Comparison of ENCODE assay signal across 9 cellular contexts in the genomic region with DNA sequence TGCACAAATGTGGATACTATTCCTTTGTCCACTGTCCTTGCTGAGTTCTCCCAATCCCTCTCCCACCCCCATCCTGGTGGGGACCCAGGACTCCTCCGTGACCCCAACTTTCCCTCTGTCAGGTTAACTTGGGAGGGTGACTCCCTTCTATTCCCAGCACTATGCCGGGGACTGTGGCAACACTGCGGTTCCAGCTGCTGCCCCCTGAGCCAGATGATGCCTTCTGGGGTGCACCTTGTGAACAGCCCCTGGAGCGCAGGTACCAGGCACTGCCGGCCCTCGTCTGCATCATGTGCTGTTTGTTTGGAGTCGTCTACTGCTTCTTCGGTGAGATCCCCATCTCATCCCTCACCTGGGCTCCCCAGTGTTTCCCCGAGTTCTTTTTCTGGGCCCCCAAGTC. TPM values are rescaled to one million over a fixed set of nuclear protein-coding genes. Genes with fewer than 3 reads are reported as not detected.
DNase-seq lines count a peak whose midpoint lies in the region; ATAC-seq and TF ChIP-seq lines count a peak whose summit lies in the region.
"Had no signal": no experiment of that assay in that cellular context is flagged by ENCODE, and none has a peak within 500 bp of the region (broad histone marks: within the 10 kb centered on the region; RNA-seq: fewer than 3 reads in every experiment).

No MANE protein-coding gene starts in this region.

- peaks cover 20 to 41% (median 39%) of the 10 kb centered on the region in 3 experiments for H3K36me3 Mint-ChIP-seq in H9 (ENCODE audit: insufficient read depth in 1 of 3, low read depth in 3 of 3)

- H3T11ph ChIP-seq in H9 (ENCODE audit: low read length) = no peak overlapping the region

- no peak overlapping the region for H3K56ac ChIP-seq in H9 (ENCODE audit: insufficient read length, low read depth, low read length)

- TF ChIP-seq EP300 in gastroesophageal sphincter (IDR thresholded peaks at IDR 0.05) = no peak

- H3K23me2 ChIP-seq in H9 (ENCODE audit: insufficient read length, low read depth, low read length, poor library complexity, severe bottlenecking) = peaks cover 16% of the 10 kb centered on the region

- no peak overlapping the region for H3K4ac ChIP-seq in H9 (ENCODE audit: low read depth, low read length)

- no peaks in the 10 kb centered on the region for H3K27me3 ChIP-seq in H9 (ENCODE audit: insufficient read depth, low read length)
- no peaks in the 10 kb centered on the region for H3K27me3 ChIP-seq in SU-DHL-6 (ENCODE audit: low read length)
- H3K27me3 ChIP-seq in gastroesophageal sphincter = no peaks in the 10 kb centered on the region
- H3K27me3 ChIP-seq in skeletal muscle tissue (ENCODE audit: control insufficient read depth in 3 of 3, insufficient read depth in 3 of 3, low read length in 3 of 3) = peaks cover 0 to 6% (median 0%) of the 10 kb centered on the region in 3 donors

- no peak overlapping the region for H4K8ac ChIP-seq in H9 (replicated peaks; ENCODE audit: insufficient read length, low read depth, low read length)

- peaks cover 7% of the 10 kb centered on the region for H3F3A ChIP-seq in SU-DHL-6 (ENCODE audit: insufficient read depth)

- H2BK5ac ChIP-seq in H9 (ENCODE audit: insufficient read length, low read length) = no peak overlapping the region

- H3K4me1 ChIP-seq in H9 (ENCODE audit: insufficient read depth, low read length) (peaks cover 5% of the 10 kb centered on the region; the same call in 1 of the 2 replicates), gastroesophageal sphincter (peaks cover 0 to 44% (median 14%) of the 10 kb centered on the region in 3 donors), skeletal muscle tissue (ENCODE audit: control insufficient read depth in 3 of 3, insufficient read depth in 3 of 3, low read length in 3 of 3) (peaks cover 21 to 28% (median 24%) of the 10 kb centered on the region in 3 donors)

- H3K9me3 ChIP-seq in H9 (ENCODE audit: control insufficient read depth, low read depth, low read length) (no peaks in the 10 kb centered on the region), SU-DHL-6 (ENCODE audit: insufficient read depth, low read length) (no peaks in the 10 kb centered on the region), gastroesophageal sphincter (no peaks in the 10 kb centered on the region), skeletal muscle tissue (ENCODE audit: control insufficient read depth in 3 of 3, low read length in 3 of 3) (no peaks in the 10 kb centered on the region)

- H3K9me3 Mint-ChIP-seq in H9 = peaks cover 0 to 4% of the 10 kb centered on the region in 2 experiments; a peak in 1 of 5 replicates

- H2BK12ac ChIP-seq in H9 (ENCODE audit: insufficient read length, low read depth, low read length) = no peak overlapping the region

- H4K20me1 ChIP-seq in H9 (ENCODE audit: control insufficient read depth, insufficient read depth, insufficient read length) (no peaks in the 10 kb centered on the region), SU-DHL-6 (ENCODE audit: low read depth, low read length) (no peaks in the 10 kb centered on the region)

- no peak overlapping the region for H2BK120ac ChIP-seq in H9 (ENCODE audit: low read depth, low read length, poor library complexity, severe bottlenecking)

- H3K9ac ChIP-seq in H9 (ENCODE audit: extremely low read depth, insufficient read length, low read length) (peak overlapping the region; percentile 16), SU-DHL-6 (ENCODE audit: low read length) (no peak overlapping the region), skeletal muscle tissue (ENCODE audit: low read depth in 1 of 3, low read length in 3 of 3) (peak overlapping the region in 2 of 3 donors; percentile 60 to 65)

- no peak overlapping the region for H3K23ac ChIP-seq in H9 (ENCODE audit: insufficient read length, low read depth, low read length)

- H2BK20ac ChIP-seq in H9 (ENCODE audit: low read depth, low read length, poor library complexity, severe bottlenecking) = no peak overlapping the region

- H3K79me1 ChIP-seq in H9 (ENCODE audit: insufficient read depth, low read depth, low read length, poor library complexity, severe bottlenecking) = no peaks in the 10 kb centered on the region

- TF ChIP-seq POLR2A in gastroesophageal sphincter (IDR thresholded peaks at IDR 0.05) = no peak

- no peak overlapping the region for H2AFZ ChIP-seq in H9 (ENCODE audit: low read length)
- H2AFZ ChIP-seq in SU-DHL-6 (ENCODE audit: low read depth, low read length, severe bottlenecking) = no peak overlapping the region

- peak overlapping the region; percentile 48 for H3K4me3 ChIP-seq in SU-DHL-6 (ENCODE audit: insufficient read depth, low read length, poor library complexity, severe bottlenecking)
- peak overlapping the region in 1 of 2 donors; percentile 91 for H3K4me3 ChIP-seq in gastroesophageal sphincter
- H3K4me3 ChIP-seq in skeletal muscle tissue (ENCODE audit: low read length in 3 of 3) = peak overlapping the region; percentile 54 to 75 (median 61)

- peak overlapping the region in 2 of 3 experiments; percentile 34 to 93; a peak in 4 of 7 replicates for H3K27ac Mint-ChIP-seq in H9

- H3K27ac ChIP-seq in H9 (ENCODE audit: insufficient read length, low read depth, low read length) = no peak overlapping the region
- H3K27ac ChIP-seq in SU-DHL-6 (ENCODE audit: low read depth, low read length) = no peak overlapping the region
- H3K27ac ChIP-seq in gastroesophageal sphincter = peak overlapping the region in 3 of 4 donors; percentile 92 to 96 (median 94)
- H3K27ac ChIP-seq in skeletal muscle tissue (ENCODE audit: low read depth, low read length) = no peak overlapping the region

- no CpG with 5 or more reads among the region's 9 CpGs for WGBS in H9 (ENCODE audit: extremely low coverage, insufficient read length, low lambda C conversion rate)
- WGBS in gastroesophageal sphincter (ENCODE audit: low coverage in 1 of 2), 2 donors = 35 to 40% methylated on average over 7 to 9 of the region's 9 CpGs

- H3K4me1 Mint-ChIP-seq in H9 = peaks cover 18% of the 10 kb centered on the region in 2 experiments

- no peak overlapping the region for H2BK15ac ChIP-seq in H9 (ENCODE audit: low read depth, low read length)

- H3K27me3 Mint-ChIP-seq in H9 (ENCODE audit: low read depth) = peaks cover 39% of the 10 kb centered on the region

- H3K79me2 ChIP-seq in H9 (ENCODE audit: insufficient read depth, low read length) (no peaks in the 10 kb centered on the region), SU-DHL-6 (ENCODE audit: insufficient read depth, low read length) (no peaks in the 10 kb centered on the region)

- no peaks in the 10 kb centered on the region for H3K9me2 ChIP-seq in SU-DHL-6 (replicated peaks; ENCODE audit: insufficient read depth, low read length)

- H4K5ac ChIP-seq in H9 (ENCODE audit: insufficient read length, low read depth, low read length) = no peak overlapping the region

- peak overlapping the region; percentile 87 to 92 for H3K4me3 Mint-ChIP-seq in H9

- no peak overlapping the region for H4K91ac ChIP-seq in H9 (ENCODE audit: insufficient read length, low read depth, low read length)

- TF ChIP-seq CTCF in H9 (conservative IDR thresholded peaks at IDR 0.05) (no peak), SU-DHL-6 (IDR thresholded peaks at IDR 0.05; ENCODE audit: insufficient read depth, low read length, poor library complexity, severe bottlenecking) (no peak), gastroesophageal sphincter (IDR thresholded peaks at IDR 0.05) (no peak)

- H3K36me3 ChIP-seq in SU-DHL-6 (ENCODE audit: low read length) (no peaks in the 10 kb centered on the region), gastroesophageal sphincter (peaks cover 0 to 40% of the 10 kb centered on the region in 2 donors), skeletal muscle tissue (ENCODE audit: control insufficient read depth in 3 of 3, insufficient read depth in 3 of 3, low read length in 3 of 3) (peaks cover 11 to 15% (median 14%) of the 10 kb centered on the region in 3 donors)

- H3K18ac ChIP-seq in H9 (ENCODE audit: insufficient read length, low read depth, low read length) = no peak overlapping the region

- no peak overlapping the region for H2AK5ac ChIP-seq in H9 (ENCODE audit: insufficient read length, low read length)

- no peak overlapping the region for H3K14ac ChIP-seq in H9 (ENCODE audit: insufficient read depth, low read length)

- ATAC-seq in gastroesophageal sphincter = no peak
- no peak for ATAC-seq in HG02610 (IDR thresholded peaks at IDR 0.05; ENCODE audit: unreplicated experiment)
- no peak for ATAC-seq in esophagus mucosa
- no peak for ATAC-seq in HG02678 (IDR thresholded peaks at IDR 0.05; ENCODE audit: unreplicated experiment)

- no peak for DNase-seq in H9
- no peak for DNase-seq in SW 1271 (lab: John Stamatoyannopoulos, UW)

- H3K4me2 ChIP-seq in H9 (ENCODE audit: insufficient read depth, insufficient read length, low read length) (peak overlapping the region; percentile 70), SU-DHL-6 (ENCODE audit: low read depth, low read length, poor library complexity, severe bottlenecking) (peak overlapping the region; percentile 63)

RNA-seq across cellular contexts. Expression of a gene that starts 0.7 kb away (rescaled TPM):
- total RNA-seq in H9 (2021) (7.7 and 8.8 TPM in 2 replicates), gastroesophageal sphincter (1 to 10 TPM; 1.6 to 9.5 (median 4.1) TPM), skeletal muscle tissue (2.1 TPM), esophagus mucosa (1.2 TPM)

RNA-seq across cellular contexts. Expression of a gene that starts 1.0 kb away (rescaled TPM):
- 45.1 and 46.5 TPM in 2 replicates for total RNA-seq in H9 (2021)
- total RNA-seq in gastroesophageal sphincter = 10 to 100 TPM; 36.0 to 66.0 (median 54.8) TPM
- total RNA-seq in skeletal muscle tissue = 33.4 TPM
- total RNA-seq in esophagus mucosa = 27.1 TPM

RNA-seq across cellular contexts. Expression of a gene that starts 26.8 kb away (rescaled TPM):
- total RNA-seq in H9 (2021) = 139 and 140 TPM in 2 replicates
- total RNA-seq in gastroesophageal sphincter = 100 to 1,000 TPM in 1 of 4 donors, 10 to 100 TPM in 3; 73.2 to 118 (median 81.6) TPM
- 87.2 TPM for total RNA-seq in skeletal muscle tissue
- 13.0 TPM for total RNA-seq in esophagus mucosa

RNA-seq across cellular contexts. Expression of a gene that starts 27.5 kb away (rescaled TPM):
- total RNA-seq in H9 (2021) (0.24 and 0.31 TPM in 2 replicates), gastroesophageal sphincter (1 to 10 TPM in 2 of 4 donors, not detected in 2; 1.8 to 4.4 TPM), skeletal muscle tissue (not detected), esophagus mucosa (0.28 TPM)
- total RNA-seq: HT1080 had no signal

RNA-seq across cellular contexts. Expression of a gene that starts 30.3 kb away (rescaled TPM):
- 0.37 and 0.42 TPM in 2 replicates for total RNA-seq in H9 (2021)
- total RNA-seq in gastroesophageal sphincter = under 1 TPM in 1 of 4 donors, not detected in 3; 0.16 TPM
- not detected for total RNA-seq in skeletal muscle tissue
- total RNA-seq in esophagus mucosa = not detected
- total RNA-seq: HT1080 had no signal

Comparison
In these comparisons a context has a peak if more than half of its experiments do, and no peak if none do; other contexts are left out.
1. H3K27ac ChIP-seq: peak in gastroesophageal sphincter (3 of 4); none in H9 (single experiment), SU-DHL-6 (single experiment) and skeletal muscle tissue (single experiment).